ENCODE assay signal across 21 cellular contexts in the genomic region with DNA sequence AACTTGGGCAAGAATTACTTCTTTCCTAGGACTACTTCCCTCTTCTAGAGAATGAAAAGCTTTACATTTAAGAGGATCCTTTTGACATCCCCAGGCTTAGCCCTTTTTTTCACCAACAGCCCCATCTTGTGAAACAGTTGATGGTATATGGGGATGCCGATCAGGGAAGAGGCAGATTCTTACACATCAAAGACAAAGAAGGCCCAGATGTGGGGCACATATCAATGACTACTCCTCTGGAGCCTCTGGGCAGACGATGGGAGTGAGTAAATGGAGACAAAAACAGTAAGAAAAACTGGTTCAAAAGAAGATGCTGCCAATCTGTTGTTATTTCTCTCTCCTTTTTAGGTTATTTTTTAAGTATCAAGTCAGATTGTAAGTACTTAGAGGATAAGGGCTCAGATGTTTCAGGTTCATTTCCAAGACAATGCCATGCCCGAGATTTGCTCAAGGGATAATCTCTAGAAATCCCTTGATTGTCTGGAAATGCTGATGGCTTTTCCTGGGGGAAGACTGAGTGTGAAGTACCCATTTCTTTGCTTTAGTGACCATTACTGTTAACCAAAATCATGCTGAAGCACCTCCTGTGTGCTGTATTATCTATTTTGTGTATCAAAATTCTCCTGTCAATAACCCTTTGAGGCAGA.
"Had no signal": no experiment of that assay in that cellular context is flagged by ENCODE, and none has a peak within 500 bp of the region (broad histone marks: within the 10 kb centered on the region; RNA-seq: fewer than 3 reads in every experiment).

No MANE protein-coding gene starts in this region.

- H3K4me3 ChIP-seq: esophagus muscularis mucosa, gastrocnemius medialis, ovary, right atrium auricular region, sigmoid colon, skin epidermis, stomach, thoracic aorta, transverse colon had no signal

- H3K4me3 Mint-ChIP-seq: dendritic cell treated with granulocyte-macrophage colony-stimulating factor and Interleukin-4, amounts not matched to agents 40 ng/mL and 50 ng/mL, for 4 days; effector memory CD8-positive, alpha-beta T cell; naive thymus-derived CD4-positive, alpha-beta T cell; stimulated activated naive B cell treated with anti-CD40 and anti-IgM and Interleukin-4, amounts not matched to agents 10 μg/mL and 1 μg/mL and 100 μg/mL, for 72 hours had no signal

- H3K27ac ChIP-seq: epithelial cell of prostate, esophagus muscularis mucosa, gastrocnemius medialis, ovary, right atrium auricular region, sigmoid colon, skin epidermis, stomach, thoracic aorta, transverse colon had no signal

- H3K27me3 ChIP-seq: esophagus muscularis mucosa, gastrocnemius medialis, ovary, right atrium auricular region, sigmoid colon, stomach, transverse colon had no signal

- H3K27ac Mint-ChIP-seq: dendritic cell treated with granulocyte-macrophage colony-stimulating factor and Interleukin-4, amounts not matched to agents 40 ng/mL and 50 ng/mL, for 4 days; stimulated activated naive B cell treated with anti-CD40 and anti-IgM and Interleukin-4, amounts not matched to agents 10 μg/mL and 1 μg/mL and 100 μg/mL, for 72 hours had no signal

- DNase-seq: effector memory CD8-positive, alpha-beta T cell; gastrocnemius medialis; glutamatergic neuron; islet precursor cell; mammary epithelial cell; naive thymus-derived CD4-positive, alpha-beta T cell; nucleus accumbens; ovary; sigmoid colon; stimulated activated CD4-positive, alpha-beta T cell treated with anti-CD3 and anti-CD28 coated beads, Interleukin-2, amount 100 ng/mL, for 24 hours; stimulated activated CD4-positive, alpha-beta T cell treated with anti-CD3 and anti-CD28 coated beads, Interleukin-4, amount 100 ng/mL, for 4 hours; stimulated activated naive B cell treated with anti-CD40 and anti-IgM and Interleukin-4, amounts not matched to agents 10 μg/mL and 1 μg/mL and 100 μg/mL, for 72 hours; stomach; substantia nigra; transverse colon had no signal

- H3K36me3 Mint-ChIP-seq: stimulated activated naive B cell treated with anti-CD40 and anti-IgM and Interleukin-4, amounts not matched to agents 10 μg/mL and 1 μg/mL and 100 μg/mL, for 72 hours had no signal

- H3K36me3 ChIP-seq: gastrocnemius medialis, ovary had no signal

- H3K9me3 ChIP-seq: esophagus muscularis mucosa, gastrocnemius medialis, ovary, right atrium auricular region, sigmoid colon, stomach, thoracic aorta, transverse colon had no signal

- H3K9me3 Mint-ChIP-seq: dendritic cell treated with granulocyte-macrophage colony-stimulating factor and Interleukin-4, amounts not matched to agents 40 ng/mL and 50 ng/mL, for 4 days; effector memory CD8-positive, alpha-beta T cell; naive thymus-derived CD4-positive, alpha-beta T cell; stimulated activated naive B cell treated with anti-CD40 and anti-IgM and Interleukin-4, amounts not matched to agents 10 μg/mL and 1 μg/mL and 100 μg/mL, for 72 hours had no signal

- H3K27me3 Mint-ChIP-seq: dendritic cell treated with granulocyte-macrophage colony-stimulating factor and Interleukin-4, amounts not matched to agents 40 ng/mL and 50 ng/mL, for 4 days; effector memory CD8-positive, alpha-beta T cell; stimulated activated naive B cell treated with anti-CD40 and anti-IgM and Interleukin-4, amounts not matched to agents 10 μg/mL and 1 μg/mL and 100 μg/mL, for 72 hours had no signal

- H3K4me1 ChIP-seq: esophagus muscularis mucosa, gastrocnemius medialis, transverse colon had no signal
